9 cellular contexts compared by ENCODE assay signal in the genomic region with DNA sequence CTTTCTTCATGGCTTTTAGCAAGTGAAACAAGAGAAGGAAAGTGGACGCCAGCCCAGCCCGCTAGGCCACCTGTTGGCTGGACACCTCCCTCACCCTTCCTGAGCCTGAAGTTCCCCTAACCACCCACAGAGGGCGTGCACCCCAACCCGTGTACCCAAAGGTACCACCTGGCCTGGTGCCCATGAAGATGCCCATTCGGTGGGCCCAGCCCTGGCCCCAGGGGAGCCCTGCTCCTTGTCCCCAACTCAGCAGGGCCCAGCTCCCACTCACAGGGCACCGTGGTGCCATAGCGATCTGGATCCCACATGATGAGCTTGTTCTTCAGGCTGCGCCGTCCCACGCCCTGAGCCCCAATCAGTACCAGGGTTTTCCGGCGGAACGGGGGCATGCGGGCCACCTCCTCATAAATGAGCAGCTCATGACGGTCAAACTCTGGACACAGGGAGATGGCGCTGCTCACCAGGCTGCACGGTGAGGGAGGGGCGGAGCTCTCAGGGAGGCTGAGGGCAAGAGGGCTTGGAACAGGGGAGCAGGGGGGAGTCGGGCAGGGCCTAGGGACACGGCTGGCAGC. TPM values are rescaled to one million over a fixed set of nuclear protein-coding genes. Genes with fewer than 3 reads are reported as not detected.
DNase-seq lines count a peak whose midpoint lies in the region; TF ChIP-seq lines count a peak whose summit lies in the region.
"Had no signal": no experiment of that assay in that cellular context is flagged by ENCODE, and none has a peak within 500 bp of the region (broad histone marks: within the 10 kb centered on the region; RNA-seq: fewer than 3 reads in every experiment).

No MANE protein-coding gene starts in this region.

- TF ChIP-seq CTCF in ascending aorta (IDR thresholded peaks at IDR 0.05): peak in 2 of 3 experiments; percentile 34 to 54
- peak; percentile 81 for TF ChIP-seq CTCF in kidney epithelial cell (IDR thresholded peaks at IDR 0.05; ENCODE audit: insufficient read depth, low read length, poor library complexity, severe bottlenecking)

- H3K9me3 ChIP-seq in ascending aorta: no peaks in the 10 kb centered on the region

- H3K4me3 ChIP-seq in ascending aorta (no peak overlapping the region), kidney epithelial cell (ENCODE audit: low read depth, low read length) (no peak overlapping the region)

- intact Hi-C loops in ascending aorta (cut with DNase I): no loop called here

- H3K4me1 ChIP-seq in ascending aorta: no peaks in the 10 kb centered on the region

- H3K36me3 ChIP-seq in ascending aorta: peaks cover 40 to 47% of the 10 kb centered on the region in 2 donors
- no peaks in the 10 kb centered on the region for H3K36me3 ChIP-seq in kidney epithelial cell (ENCODE audit: control insufficient read depth, insufficient read depth, low read length)

- no peak overlapping the region for H3K27ac ChIP-seq in ascending aorta

- H3K27me3 ChIP-seq in ascending aorta (no peaks in the 10 kb centered on the region), kidney epithelial cell (ENCODE audit: control insufficient read depth, insufficient read depth, low read length) (peaks cover under 1% of the 10 kb centered on the region)

- in situ Hi-C loops in SK-MEL-5 (cut with HindIII; ENCODE audit: low pct_unique_long_range_greater_than_20kb, low sequenced_read_pairs): no loop called here

- peak; percentile 15 to 18 for DNase-seq in AML-193 (lab: John Stamatoyannopoulos, UW)
- DNase-seq in H4 (ENCODE audit: low spot score): peak; percentile 69
- peak; percentile 72 for DNase-seq in SK-MEL-5 (ENCODE audit: low read depth, low spot score)
- no peak for DNase-seq in ascending aorta (ENCODE audit: low spot score in 2 of 2)
- DNase-seq in kidney epithelial cell (ENCODE audit: low read depth): no peak
- peak; percentile 9 for DNase-seq in stimulated activated CD8-positive, alpha-beta memory T cell treated with anti-CD3 and anti-CD28 coated beads, Interleukin-4, amount 100 ng/mL, for 24 hours (ENCODE audit: low read depth)
- DNase-seq in dedifferentiated amniotic fluid mesenchymal stem cell (ENCODE audit: extremely low spot score): no peak
- DNase-seq in T1000 (lab: John Stamatoyannopoulos, UW): no peak

RNA-seq across cellular contexts. Expression of gene MPP2, which starts 26.8 kb away (rescaled TPM):
- total RNA-seq in H4 (2014; rRNA removed; shearing (Covaris generic)): 1.2 and 1.8 TPM in 2 replicates
- 1.8 TPM in 2 replicates for total RNA-seq in SK-MEL-5 (2014; rRNA removed; shearing (Covaris generic))
- 7.8 and 8.5 TPM in 2 replicates for polyA plus RNA-seq in SK-MEL-5 (2015; cell fraction: cytosol; rRNA removed)
- 4.4 and 9.1 TPM in 2 replicates for polyA plus RNA-seq in SK-MEL-5 (2015; cell fraction: nucleus; rRNA removed)
- total RNA-seq in ascending aorta (16.7 TPM), kidney epithelial cell (2.7 and 3.0 TPM in 2 replicates)

RNA-seq across cellular contexts. Expression of gene CD300LG, which starts 33.5 kb away (rescaled TPM):
- not detected in 2 replicates for total RNA-seq in H4 (2014; rRNA removed; shearing (Covaris generic))
- total RNA-seq in SK-MEL-5 (2014; rRNA removed; shearing (Covaris generic)): not detected in 2 replicates
- not detected in 2 replicates for polyA plus RNA-seq in SK-MEL-5 (2015; cell fraction: cytosol; rRNA removed)
- polyA plus RNA-seq in SK-MEL-5 (2015; cell fraction: nucleus; rRNA removed): not detected in 2 replicates
- 45.9 TPM for total RNA-seq in ascending aorta
- total RNA-seq in kidney epithelial cell: not detected in 2 replicates
- total RNA-seq: frontal cortex had no signal

RNA-seq across cellular contexts. Expression of gene MPP3, which starts 47.6 kb away (rescaled TPM):
- 4.0 and 4.3 TPM in 2 replicates for total RNA-seq in H4 (2014; rRNA removed; shearing (Covaris generic))
- 4.0 and 6.3 TPM in 2 replicates for total RNA-seq in SK-MEL-5 (2014; rRNA removed; shearing (Covaris generic))
- polyA plus RNA-seq in SK-MEL-5 (2015; cell fraction: cytosol; rRNA removed): 2.3 and 6.1 TPM in 2 replicates
- polyA plus RNA-seq in SK-MEL-5 (2015; cell fraction: nucleus; rRNA removed): 20.2 and 45.3 TPM in 2 replicates
- total RNA-seq in ascending aorta (37.0 TPM), kidney epithelial cell (4.1 and 13.2 TPM in 2 replicates)

Comparison
In these comparisons a context has a peak if more than half of its experiments do, and no peak if none do; other contexts are left out.
1. DNase-seq: peak in AML-193 (2 of 2), H4 (single experiment), SK-MEL-5 (single experiment) and stimulated activated CD8-positive, alpha-beta memory T cell treated with anti-CD3 and anti-CD28 coated beads, Interleukin-4, amount 100 ng/mL, for 24 hours (single experiment); none in ascending aorta (0 of 2), kidney epithelial cell (single experiment), dedifferentiated amniotic fluid mesenchymal stem cell (single experiment) and T1000 (single experiment).
2. RNA of gene CD300LG, which starts 33.5 kb away (total RNA-seq): 45.9 TPM in ascending aorta (single experiment); not detected in H4, not detected in SK-MEL-5 and not detected in kidney epithelial cell; every median in the first group is over 10 times any median in the second.